Comparison of ENCODE assay signal across 1 cellular context in genomic region chr17:37081287-37081686, GRCh38.
TF ChIP-seq lines count a peak whose summit lies in the region.

No MANE protein-coding gene starts in this region.

TF ChIP-seq in GM23338, 12 proteins besides CTCF, POLR2A, EP300 and RAD21 (continued from another document):
- TF ChIP-seq, protein P1, sequence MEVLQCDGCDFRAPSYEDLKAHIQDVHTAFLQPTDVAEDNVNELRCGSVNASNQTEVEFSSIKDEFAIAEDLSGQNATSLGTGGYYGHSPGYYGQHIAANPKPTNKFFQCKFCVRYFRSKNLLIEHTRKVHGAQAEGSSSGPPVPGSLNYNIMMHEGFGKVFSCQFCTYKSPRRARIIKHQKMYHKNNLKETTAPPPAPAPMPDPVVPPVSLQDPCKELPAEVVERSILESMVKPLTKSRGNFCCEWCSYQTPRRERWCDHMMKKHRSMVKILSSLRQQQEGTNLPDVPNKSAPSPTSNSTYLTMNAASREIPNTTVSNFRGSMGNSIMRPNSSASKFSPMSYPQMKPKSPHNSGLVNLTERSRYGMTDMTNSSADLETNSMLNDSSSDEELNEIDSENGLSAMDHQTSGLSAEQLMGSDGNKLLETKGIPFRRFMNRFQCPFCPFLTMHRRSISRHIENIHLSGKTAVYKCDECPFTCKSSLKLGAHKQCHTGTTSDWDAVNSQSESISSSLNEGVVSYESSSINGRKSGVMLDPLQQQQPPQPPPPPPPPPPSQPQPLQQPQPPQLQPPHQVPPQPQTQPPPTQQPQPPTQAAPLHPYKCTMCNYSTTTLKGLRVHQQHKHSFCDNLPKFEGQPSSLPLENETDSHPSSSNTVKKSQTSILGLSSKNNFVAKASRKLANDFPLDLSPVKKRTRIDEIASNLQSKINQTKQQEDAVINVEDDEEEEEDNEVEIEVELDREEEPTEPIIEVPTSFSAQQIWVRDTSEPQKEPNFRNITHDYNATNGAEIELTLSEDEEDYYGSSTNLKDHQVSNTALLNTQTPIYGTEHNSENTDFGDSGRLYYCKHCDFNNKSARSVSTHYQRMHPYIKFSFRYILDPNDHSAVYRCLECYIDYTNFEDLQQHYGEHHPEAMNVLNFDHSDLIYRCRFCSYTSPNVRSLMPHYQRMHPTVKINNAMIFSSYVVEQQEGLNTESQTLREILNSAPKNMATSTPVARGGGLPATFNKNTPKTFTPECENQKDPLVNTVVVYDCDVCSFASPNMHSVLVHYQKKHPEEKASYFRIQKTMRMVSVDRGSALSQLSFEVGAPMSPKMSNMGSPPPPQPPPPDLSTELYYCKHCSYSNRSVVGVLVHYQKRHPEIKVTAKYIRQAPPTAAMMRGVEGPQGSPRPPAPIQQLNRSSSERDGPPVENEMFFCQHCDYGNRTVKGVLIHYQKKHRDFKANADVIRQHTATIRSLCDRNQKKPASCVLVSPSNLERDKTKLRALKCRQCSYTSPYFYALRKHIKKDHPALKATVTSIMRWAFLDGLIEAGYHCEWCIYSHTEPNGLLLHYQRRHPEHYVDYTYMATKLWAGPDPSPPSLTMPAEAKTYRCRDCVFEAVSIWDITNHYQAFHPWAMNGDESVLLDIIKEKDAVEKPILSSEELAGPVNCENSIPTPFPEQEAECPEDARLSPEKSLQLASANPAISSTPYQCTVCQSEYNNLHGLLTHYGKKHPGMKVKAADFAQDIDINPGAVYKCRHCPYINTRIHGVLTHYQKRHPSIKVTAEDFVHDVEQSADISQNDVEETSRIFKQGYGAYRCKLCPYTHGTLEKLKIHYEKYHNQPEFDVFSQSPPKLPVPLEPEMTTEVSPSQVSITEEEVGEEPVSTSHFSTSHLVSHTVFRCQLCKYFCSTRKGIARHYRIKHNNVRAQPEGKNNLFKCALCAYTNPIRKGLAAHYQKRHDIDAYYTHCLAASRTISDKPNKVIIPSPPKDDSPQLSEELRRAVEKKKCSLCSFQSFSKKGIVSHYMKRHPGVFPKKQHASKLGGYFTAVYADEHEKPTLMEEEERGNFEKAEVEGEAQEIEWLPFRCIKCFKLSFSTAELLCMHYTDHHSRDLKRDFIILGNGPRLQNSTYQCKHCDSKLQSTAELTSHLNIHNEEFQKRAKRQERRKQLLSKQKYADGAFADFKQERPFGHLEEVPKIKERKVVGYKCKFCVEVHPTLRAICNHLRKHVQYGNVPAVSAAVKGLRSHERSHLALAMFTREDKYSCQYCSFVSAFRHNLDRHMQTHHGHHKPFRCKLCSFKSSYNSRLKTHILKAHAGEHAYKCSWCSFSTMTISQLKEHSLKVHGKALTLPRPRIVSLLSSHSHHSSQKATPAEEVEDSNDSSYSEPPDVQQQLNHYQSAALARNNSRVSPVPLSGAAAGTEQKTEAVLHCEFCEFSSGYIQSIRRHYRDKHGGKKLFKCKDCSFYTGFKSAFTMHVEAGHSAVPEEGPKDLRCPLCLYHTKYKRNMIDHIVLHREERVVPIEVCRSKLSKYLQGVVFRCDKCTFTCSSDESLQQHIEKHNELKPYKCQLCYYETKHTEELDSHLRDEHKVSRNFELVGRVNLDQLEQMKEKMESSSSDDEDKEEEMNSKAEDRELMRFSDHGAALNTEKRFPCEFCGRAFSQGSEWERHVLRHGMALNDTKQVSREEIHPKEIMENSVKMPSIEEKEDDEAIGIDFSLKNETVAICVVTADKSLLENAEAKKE (CRISPR knock-in tag; IDR thresholded peaks at IDR 0.05): no peak
- TF ChIP-seq STAT1 (IDR thresholded peaks at IDR 0.05; ENCODE audit: unreplicated experiment) (no peak), REST (IDR thresholded peaks at IDR 0.05; ENCODE audit: unreplicated experiment) (no peak), POLR2AphosphoS5 (IDR thresholded peaks at IDR 0.05; ENCODE audit: low read depth) (no peak)
